In the genomic region with DNA sequence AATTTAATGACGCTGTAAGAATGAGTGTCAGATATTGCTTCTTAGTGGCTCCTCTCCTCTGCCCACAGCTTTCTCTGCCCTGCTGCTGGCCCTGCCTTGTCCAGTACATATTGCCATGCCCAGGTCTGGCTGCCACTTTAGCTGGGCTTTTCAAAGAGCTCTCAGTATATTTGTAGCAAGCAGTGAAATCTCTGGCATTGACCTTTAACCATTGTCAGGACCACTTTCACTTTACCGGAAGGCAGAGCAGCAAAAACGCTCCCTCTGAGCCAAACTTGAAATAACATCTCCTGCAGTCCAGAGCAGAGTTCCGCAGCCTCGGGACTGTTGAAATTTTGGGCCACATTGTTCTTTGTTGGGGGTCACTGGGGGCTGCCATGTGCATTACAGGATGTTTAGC, we compare ENCODE assay signal across 7 cellular contexts.
"Had no signal": no experiment of that assay in that cellular context is flagged by ENCODE, and none has a peak within 500 bp of the region (broad histone marks: within the 10 kb centered on the region; RNA-seq: fewer than 3 reads in every experiment).

No MANE protein-coding gene starts in this region.

- DNase-seq: IMR-90, KBM-7, KG1 had no signal

- H3K4me3 Mint-ChIP-seq: IgD-negative memory B cell had no signal

- H3K27ac ChIP-seq: HL-60 had no signal

- FAIRE-seq: HTR-8/SVneo, K562 had no signal

- H3K27ac Mint-ChIP-seq: IgD-negative memory B cell had no signal

- H3K9me3 Mint-ChIP-seq: IgD-negative memory B cell had no signal

- H3K27me3 Mint-ChIP-seq: IgD-negative memory B cell had no signal

- H3K4me3 ChIP-seq: K562 had no signal

- ATAC-seq: K562 had no signal
